ENCODE assay signal across 18 cellular contexts in the genomic region with DNA sequence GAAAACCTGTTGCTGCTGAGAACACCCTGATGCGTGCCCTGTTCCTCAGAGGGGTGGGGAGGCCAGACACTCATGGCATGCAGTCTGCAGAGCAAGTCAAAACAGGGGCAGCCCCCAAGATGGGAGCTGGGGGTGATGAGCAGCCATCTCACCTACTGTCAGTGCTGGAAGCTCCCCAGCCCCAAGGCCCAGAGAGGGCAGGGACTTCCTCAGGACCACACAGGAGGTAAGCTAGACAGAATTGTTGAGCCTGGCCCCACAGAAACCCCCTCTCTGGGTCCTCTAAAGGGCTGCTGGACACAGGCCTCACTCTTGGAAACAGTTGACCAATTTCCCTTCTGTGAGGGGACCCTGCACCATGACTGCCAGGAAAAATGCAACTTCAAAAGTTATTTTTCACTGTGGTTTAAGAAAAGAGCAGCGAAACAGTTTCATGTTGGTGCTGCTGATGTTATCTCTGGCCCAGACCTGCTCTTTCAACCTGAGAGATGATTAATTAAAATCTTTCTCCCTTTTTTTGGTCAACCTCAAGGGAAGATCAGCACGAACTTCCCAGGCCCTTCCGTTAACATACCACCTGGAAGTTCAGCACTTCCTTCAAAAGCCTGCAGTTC. TPM values are rescaled to one million over a fixed set of nuclear protein-coding genes. Genes with fewer than 3 reads are reported as not detected.
A peak's percentile ranks its signal among the peaks of the same experiment; 100 is the strongest.
DNase-seq lines count a peak whose midpoint lies in the region; ATAC-seq and TF ChIP-seq lines count a peak whose summit lies in the region.
"Had no signal": no experiment of that assay in that cellular context is flagged by ENCODE, and none has a peak within 500 bp of the region (broad histone marks: within the 10 kb centered on the region; RNA-seq: fewer than 3 reads in every experiment).

No MANE protein-coding gene starts in this region.

- H3K36me3 Mint-ChIP-seq in activated T-helper 2 cell treated with anti-CD3 and anti-CD28 coated beads, Interferon-gamma antibody, Interleukin-2, Interleukin-4, amounts not matched to agents 10 μg/mL and 5 μg/mL and 100 μg/mL, durations not matched to agents 14 hours and 24 hours and 36 hours (ENCODE audit: low read depth), result no peaks in the 10 kb centered on the region
- H3K36me3 Mint-ChIP-seq in stimulated activated effector memory CD8-positive, alpha-beta T cell treated with anti-CD3 and anti-CD28 coated beads, Interleukin-12 subunit alpha, Interleukin-12 subunit beta, amount 100 ng/mL, for 72 hours, result peaks cover 5% of the 10 kb centered on the region

- no peaks in the 10 kb centered on the region for H4K20me1 ChIP-seq in KMS-11 (ENCODE audit: insufficient read depth)

- H3K4me1 Mint-ChIP-seq in activated T-helper 2 cell treated with anti-CD3 and anti-CD28 coated beads, Interferon-gamma antibody, Interleukin-2, Interleukin-4, amounts not matched to agents 10 μg/mL and 5 μg/mL and 100 μg/mL, durations not matched to agents 14 hours and 24 hours and 36 hours (ENCODE audit: low read depth), result peaks cover 74% of the 10 kb centered on the region
- H3K4me1 Mint-ChIP-seq in stimulated activated effector memory CD8-positive, alpha-beta T cell treated with anti-CD3 and anti-CD28 coated beads, Interleukin-12 subunit alpha, Interleukin-12 subunit beta, amount 100 ng/mL, for 72 hours, result peaks cover 71% of the 10 kb centered on the region
- H3K4me1 Mint-ChIP-seq: endodermal cell had no signal

- no peak overlapping the region for H3K4me3 ChIP-seq in KMS-11 (IDR thresholded peaks at IDR 0.05; ENCODE audit: insufficient read depth, low read depth, low read length)
- H3K4me3 ChIP-seq: lung, MG63, uterus had no signal

- DNase-seq in activated T-cell treated with anti-CD3 and anti-CD28 coated beads for 48 hours (ENCODE audit: low read depth) (peak; percentile 58), NAMALWA (ENCODE audit: low spot score) (no peak), ACHN (no peak)
- DNase-seq in activated T-cell treated with anti-CD3 and anti-CD28 coated beads, Interleukin-2, amount 50 U/mL, for 1 hour, result no peak
- no peak for DNase-seq in activated T-helper 2 cell treated with anti-CD3 and anti-CD28 coated beads, Interferon-gamma antibody, Interleukin-2, Interleukin-4, amounts not matched to agents 10 μg/mL and 5 μg/mL and 100 μg/mL, durations not matched to agents 14 hours and 24 hours and 36 hours (ENCODE audit: low spot score)
- no peak for DNase-seq in stimulated activated effector memory CD8-positive, alpha-beta T cell treated with anti-CD3 and anti-CD28 coated beads, Interleukin-12 subunit alpha, Interleukin-12 subunit beta, amount 100 ng/mL, for 72 hours (ENCODE audit: low spot score in 2 of 2)
- DNase-seq: anterior cingulate cortex, endodermal cell, MG63, NCI-H1694 treated with DMSO at 0.1 percent for 48 hours, NCI-H345, uterus had no signal

- H3K36me3 ChIP-seq in KMS-11 (ENCODE audit: insufficient read depth), result no peaks in the 10 kb centered on the region
- H3K36me3 ChIP-seq: MG63, uterus had no signal

- H3K27me3 ChIP-seq in KMS-11 (ENCODE audit: insufficient read depth, low read depth), result no peaks in the 10 kb centered on the region
- H3K27me3 ChIP-seq: MG63, uterus had no signal

- H3K4me3 Mint-ChIP-seq in activated T-helper 2 cell treated with anti-CD3 and anti-CD28 coated beads, Interferon-gamma antibody, Interleukin-2, Interleukin-4, amounts not matched to agents 10 μg/mL and 5 μg/mL and 100 μg/mL, durations not matched to agents 14 hours and 24 hours and 36 hours (ENCODE audit: low read depth), result no peak overlapping the region
- peak overlapping the region; percentile 0 for H3K4me3 Mint-ChIP-seq in stimulated activated effector memory CD8-positive, alpha-beta T cell treated with anti-CD3 and anti-CD28 coated beads, Interleukin-12 subunit alpha, Interleukin-12 subunit beta, amount 100 ng/mL, for 72 hours
- H3K4me3 Mint-ChIP-seq: endodermal cell had no signal

- H3K27me3 Mint-ChIP-seq in activated T-helper 2 cell treated with anti-CD3 and anti-CD28 coated beads, Interferon-gamma antibody, Interleukin-2, Interleukin-4, amounts not matched to agents 10 μg/mL and 5 μg/mL and 100 μg/mL, durations not matched to agents 14 hours and 24 hours and 36 hours (ENCODE audit: low read depth), result no peaks in the 10 kb centered on the region

- no peaks in the 10 kb centered on the region for H3K79me2 ChIP-seq in KMS-11 (ENCODE audit: insufficient read depth, low read depth)

- peak overlapping the region; percentile 76 for H3K27ac Mint-ChIP-seq in activated T-helper 2 cell treated with anti-CD3 and anti-CD28 coated beads, Interferon-gamma antibody, Interleukin-2, Interleukin-4, amounts not matched to agents 10 μg/mL and 5 μg/mL and 100 μg/mL, durations not matched to agents 14 hours and 24 hours and 36 hours
- peak overlapping the region; percentile 7 for H3K27ac Mint-ChIP-seq in stimulated activated effector memory CD8-positive, alpha-beta T cell treated with anti-CD3 and anti-CD28 coated beads, Interleukin-12 subunit alpha, Interleukin-12 subunit beta, amount 100 ng/mL, for 72 hours
- H3K27ac Mint-ChIP-seq: endodermal cell had no signal

- peak overlapping the region; percentile 47; the same call in 1 of the 2 replicates for H2AFZ ChIP-seq in KMS-11 (ENCODE audit: low read depth)

- peak overlapping the region; percentile 72 for H3K4me2 ChIP-seq in KMS-11

- no peak for TF ChIP-seq CTCF in KMS-11 (conservative IDR thresholded peaks at IDR 0.05; ENCODE audit: low read depth, low read length)

- peak overlapping the region; percentile 22; the same call in 1 of the 2 replicates for H3K9ac ChIP-seq in KMS-11

- in situ Hi-C loops in ACHN (cut with HindIII; ENCODE audit: low pct_ligation_motif_present, low pct_unique_long_range_greater_than_20kb, low sequenced_read_pairs), result no loop called here

- peaks cover 45% of the 10 kb centered on the region for H3K4me1 ChIP-seq in KMS-11 (ENCODE audit: low read depth, poor library complexity, severe bottlenecking)
- H3K4me1 ChIP-seq: uterus had no signal

- peak overlapping the region; percentile 63 for H3K27ac ChIP-seq in KMS-11
- H3K27ac ChIP-seq: uterus had no signal

- no peaks in the 10 kb centered on the region for H3K9me3 Mint-ChIP-seq in activated T-helper 2 cell treated with anti-CD3 and anti-CD28 coated beads, Interferon-gamma antibody, Interleukin-2, Interleukin-4, amounts not matched to agents 10 μg/mL and 5 μg/mL and 100 μg/mL, durations not matched to agents 14 hours and 24 hours and 36 hours
- no peaks in the 10 kb centered on the region for H3K9me3 Mint-ChIP-seq in stimulated activated effector memory CD8-positive, alpha-beta T cell treated with anti-CD3 and anti-CD28 coated beads, Interleukin-12 subunit alpha, Interleukin-12 subunit beta, amount 100 ng/mL, for 72 hours
- H3K9me3 Mint-ChIP-seq: endodermal cell had no signal

- intact Hi-C loops in activated T-helper 2 cell treated with anti-CD3 and anti-CD28 coated beads, Interferon-gamma antibody, Interleukin-2, Interleukin-4, amounts not matched to agents 10 μg/mL and 5 μg/mL and 100 μg/mL, durations not matched to agents 14 hours and 24 hours and 36 hours (cut with micrococcal nuclease), result loop anchor here (1.0 kb wide), 3 partner anchors 12 to 16 kb away; no protein-coding TSS in a partner anchor

- ATAC-seq in stimulated activated effector memory CD8-positive, alpha-beta T cell treated with anti-CD3 and anti-CD28 coated beads, Interleukin-12 subunit alpha, Interleukin-12 subunit beta, amount 100 ng/mL, for 72 hours, result peak; percentile 74
- ATAC-seq in GM21619 (IDR thresholded peaks at IDR 0.05; ENCODE audit: unreplicated experiment), result no peak
- ATAC-seq: HCT116 had no signal

RNA-seq across cellular contexts. Expression of gene CSF2, which starts 9.6 kb away (rescaled TPM):
- total RNA-seq in activated T-helper 2 cell treated with anti-CD3 and anti-CD28 coated beads, Interferon-gamma antibody, Interleukin-2, Interleukin-4, amounts not matched to agents 10 μg/mL and 5 μg/mL and 100 μg/mL, durations not matched to agents 14 hours and 24 hours and 36 hours, result 764 and 772 TPM in 2 replicates
- total RNA-seq: endodermal cell, myocyte, skeletal muscle tissue, uterus had no signal

RNA-seq across cellular contexts. Expression of gene IL3, which starts 22.7 kb away (rescaled TPM):
- total RNA-seq in activated T-helper 2 cell treated with anti-CD3 and anti-CD28 coated beads, Interferon-gamma antibody, Interleukin-2, Interleukin-4, amounts not matched to agents 10 μg/mL and 5 μg/mL and 100 μg/mL, durations not matched to agents 14 hours and 24 hours and 36 hours, result 140 and 142 TPM in 2 replicates
- total RNA-seq: endodermal cell, lung, myocyte, skeletal muscle tissue, uterus had no signal
